Comparison of ENCODE assay signal across 8 cellular contexts in genomic region chr15:89129123-89129815, GRCh38. TPM values are rescaled to one million over a fixed set of nuclear protein-coding genes. Genes with fewer than 3 reads are reported as not detected.
A peak's percentile ranks its signal among the peaks of the same experiment; 100 is the strongest.
DNase-seq lines count a peak whose midpoint lies in the region; ATAC-seq, FAIRE-seq and TF ChIP-seq lines count a peak whose summit lies in the region.

No MANE protein-coding gene starts in this region.

- peaks cover 36% of the 10 kb centered on the region for H3K36me3 ChIP-seq in CD4-positive, CD25-positive, alpha-beta regulatory T cell (ENCODE audit: control insufficient read depth, insufficient read depth, low read length)
- H3K36me3 ChIP-seq in adipocyte (ENCODE audit: control insufficient read depth, insufficient read depth, low read length, severe bottlenecking), result peaks cover 26% of the 10 kb centered on the region
- H3K36me3 ChIP-seq in keratinocyte (ENCODE audit: control insufficient read depth in 2 of 2, extremely low read depth in 1 of 2, insufficient read depth in 2 of 2, low read length in 2 of 2), result peaks cover 2 to 7% of the 10 kb centered on the region in 2 experiments

- no peaks in the 10 kb centered on the region for H4K20me1 ChIP-seq in keratinocyte (ENCODE audit: control insufficient read depth, extremely low read depth, insufficient read depth, low read length)

- FAIRE-seq in keratinocyte (lab: Jason Lieb, UNC), result no peak

- no peak overlapping the region for H3K27ac Mint-ChIP-seq in CD4-positive, CD25-positive, alpha-beta regulatory T cell

- H3K9ac ChIP-seq in adipocyte (ENCODE audit: low read length) (no peak overlapping the region), keratinocyte (ENCODE audit: control insufficient read depth, extremely low read depth, insufficient read depth, low read length) (no peak overlapping the region)

- no peaks in the 10 kb centered on the region for H3K9me3 ChIP-seq in CD4-positive, CD25-positive, alpha-beta regulatory T cell (ENCODE audit: control insufficient read depth in 2 of 2, low read length in 2 of 2)
- H3K9me3 ChIP-seq in adipocyte (ENCODE audit: control insufficient read depth, low read length) (no peaks in the 10 kb centered on the region), keratinocyte (ENCODE audit: control insufficient read depth, low read depth, low read length) (no peaks in the 10 kb centered on the region)

- H3K4me3 ChIP-seq in CD4-positive, CD25-positive, alpha-beta regulatory T cell (ENCODE audit: low read depth, low read length), result no peak overlapping the region
- H3K4me3 ChIP-seq in adipocyte (ENCODE audit: low read length) (no peak overlapping the region), keratinocyte (ENCODE audit: control insufficient read depth in 2 of 3, extremely low read depth in 1 of 3, insufficient read depth in 2 of 3, low read depth in 1 of 3, low read length in 3 of 3) (no peak overlapping the region)

- H3K27ac ChIP-seq in CD4-positive, CD25-positive, alpha-beta regulatory T cell (ENCODE audit: insufficient read depth, low read length, poor library complexity, severe bottlenecking), result no peak overlapping the region
- H3K27ac ChIP-seq in keratinocyte (ENCODE audit: control insufficient read depth, insufficient read depth, low read length), result peak overlapping the region; percentile 11

- dilution Hi-C loops in keratinocyte (cut with MboI; ENCODE audit: extremely low pct_ligation_motif_present, low sequenced_read_pairs), result no loop called here

- CTCF ChIA-PET in HEK293T (lab: Yijun Ruan, JAX), result interaction anchor here (0.7 to 3.3 kb wide), 22 partner anchors 8 to 391 kb away, joined by 3 to 27 read pairs (median 4); no protein-coding TSS in a partner anchor

- no peaks in the 10 kb centered on the region for H3K27me3 ChIP-seq in CD4-positive, CD25-positive, alpha-beta regulatory T cell (ENCODE audit: control insufficient read depth, insufficient read depth, low read length)
- H3K27me3 ChIP-seq in adipocyte (replicated peaks; ENCODE audit: control insufficient read depth, insufficient read depth, low read length) (no peaks in the 10 kb centered on the region), keratinocyte (ENCODE audit: control insufficient read depth, extremely low read depth, insufficient read depth, low read length) (no peaks in the 10 kb centered on the region)

- peaks cover 27% of the 10 kb centered on the region for H3K36me3 Mint-ChIP-seq in CD4-positive, CD25-positive, alpha-beta regulatory T cell

- no peaks in the 10 kb centered on the region for H3K9me1 ChIP-seq in keratinocyte (ENCODE audit: control insufficient read depth, extremely low read depth, insufficient read depth, low read length)

- no peaks in the 10 kb centered on the region for H3K4me1 ChIP-seq in CD4-positive, CD25-positive, alpha-beta regulatory T cell (ENCODE audit: control insufficient read depth, insufficient read depth, low read length, poor library complexity, severe bottlenecking)
- H3K4me1 ChIP-seq in adipocyte (ENCODE audit: control insufficient read depth, insufficient read depth, low read length) (peaks cover 37% of the 10 kb centered on the region), keratinocyte (ENCODE audit: control insufficient read depth, extremely low read depth, insufficient read depth, low read length) (peaks cover 28% of the 10 kb centered on the region)

- ATAC-seq in CD4-positive, CD25-positive, alpha-beta regulatory T cell (ENCODE audit: low read depth in 2 of 2), result peak; percentile 56 to 57
- peak; percentile 86 for ATAC-seq in SK-N-SH treated with all-trans-retinoic acid at 6 μM for 48 hours

- no peak overlapping the region for H2AFZ ChIP-seq in keratinocyte (ENCODE audit: control insufficient read depth, low read length)

- no peaks in the 10 kb centered on the region for H3K27me3 Mint-ChIP-seq in CD4-positive, CD25-positive, alpha-beta regulatory T cell

- peak; percentile 78 to 82 (median 82) for TF ChIP-seq CTCF in keratinocyte (optimal IDR thresholded peaks at IDR 0.05 in 1 of 3, IDR thresholded peaks at IDR 0.05 in 1 of 3, conservative IDR thresholded peaks at IDR 0.05 in 1 of 3; ENCODE audit: extremely low read depth in 1 of 3, insufficient read depth in 2 of 3, low read length in 3 of 3)

- peak; percentile 46 to 64 (median 57) for DNase-seq in CD4-positive, CD25-positive, alpha-beta regulatory T cell
- DNase-seq in HEK293T (ENCODE audit: extremely low spot score) (peak; percentile 63), adipocyte (ENCODE audit: low read depth) (peak; percentile 63), keratinocyte (ENCODE audit: low read depth, low spot score) (no peak), RKO (ENCODE audit: low spot score) (no peak), NCI-H446 treated with DMSO at 0.1 percent for 48 hours (lab: John Stamatoyannopoulos, UW) (no peak)
- peak; percentile 29 to 31 (median 30) for DNase-seq in stimulated activated CD4-positive, alpha-beta T cell treated with anti-CD3 and anti-CD28 coated beads, TNF-alpha, amount 100 ng/mL, for 4 hours (ENCODE audit: low read depth in 3 of 3)

- H3K9me3 Mint-ChIP-seq in CD4-positive, CD25-positive, alpha-beta regulatory T cell, result no peaks in the 10 kb centered on the region

- H3K4me3 Mint-ChIP-seq in CD4-positive, CD25-positive, alpha-beta regulatory T cell, result no peak overlapping the region

- peaks cover 7 to 25% (median 18%) of the 10 kb centered on the region in 4 donors for H3K4me1 Mint-ChIP-seq in CD4-positive, CD25-positive, alpha-beta regulatory T cell

- H3K79me2 ChIP-seq in keratinocyte (ENCODE audit: control insufficient read depth, insufficient read depth, low read length), result no peaks in the 10 kb centered on the region

- POLR2A ChIA-PET in HEK293T (lab: Yijun Ruan, JAX), result interaction anchor here (0.6 kb wide), 1 partner anchor 72 kb away, joined by 3 read pairs; no protein-coding TSS in a partner anchor

- H3K4me2 ChIP-seq in keratinocyte (ENCODE audit: control insufficient read depth, extremely low read depth, insufficient read depth, low read depth, low read length), result peak overlapping the region; percentile 7

TF ChIP-seq in HEK293T, 16 proteins besides CTCF, POLR2A, EP300 and RAD21 (continues in another document):
- TF ChIP-seq HDGF (IDR thresholded peaks at IDR 0.05; ENCODE audit: borderline replicate concordance) (no peak), CTBP1 (IDR thresholded peaks at IDR 0.05; ENCODE audit: borderline replicate concordance) (no peak), BHLHE40 (IDR thresholded peaks at IDR 0.05; ENCODE audit: borderline replicate concordance) (no peak), LEF1 (IDR thresholded peaks at IDR 0.05; ENCODE audit: borderline replicate concordance) (no peak), SP1 (IDR thresholded peaks at IDR 0.05) (no peak), TARDBP (IDR thresholded peaks at IDR 0.05) (no peak), L3MBTL2 (conservative IDR thresholded peaks at IDR 0.05) (no peak), ZNF384 (IDR thresholded peaks at IDR 0.05) (no peak), SUZ12 (IDR thresholded peaks at IDR 0.05) (no peak), FOXM1 (IDR thresholded peaks at IDR 0.05; ENCODE audit: borderline replicate concordance) (no peak), FOXK2 (IDR thresholded peaks at IDR 0.05) (no peak), NFRKB (IDR thresholded peaks at IDR 0.05) (no peak)
- TF ChIP-seq, protein P1, sequence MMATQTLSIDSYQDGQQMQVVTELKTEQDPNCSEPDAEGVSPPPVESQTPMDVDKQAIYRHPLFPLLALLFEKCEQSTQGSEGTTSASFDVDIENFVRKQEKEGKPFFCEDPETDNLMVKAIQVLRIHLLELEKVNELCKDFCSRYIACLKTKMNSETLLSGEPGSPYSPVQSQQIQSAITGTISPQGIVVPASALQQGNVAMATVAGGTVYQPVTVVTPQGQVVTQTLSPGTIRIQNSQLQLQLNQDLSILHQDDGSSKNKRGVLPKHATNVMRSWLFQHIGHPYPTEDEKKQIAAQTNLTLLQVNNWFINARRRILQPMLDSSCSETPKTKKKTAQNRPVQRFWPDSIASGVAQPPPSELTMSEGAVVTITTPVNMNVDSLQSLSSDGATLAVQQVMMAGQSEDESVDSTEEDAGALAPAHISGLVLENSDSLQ (IDR thresholded peaks at IDR 0.05), result no peak; the same call in 1 of the 2 replicates

TF ChIP-seq in SK-N-SH treated with all-trans-retinoic acid at 6 μM for 48 hours, 23 proteins besides CTCF, POLR2A, EP300 and RAD21:
- TF ChIP-seq CREB5 (CRISPR knock-in tag; IDR thresholded peaks at IDR 0.05; ENCODE audit: low read depth) (no peak), BACH2 (CRISPR knock-in tag; IDR thresholded peaks at IDR 0.05; ENCODE audit: borderline replicate concordance) (no peak), RARB (CRISPR knock-in tag; IDR thresholded peaks at IDR 0.05) (no peak)

RNA-seq across cellular contexts. Expression of gene ABHD2, which starts 41.0 kb away (rescaled TPM):
- total RNA-seq in CD4-positive, CD25-positive, alpha-beta regulatory T cell, result 67.8 TPM
- 10 to 100 TPM; 18.7 to 30.2 (median 21.2) TPM for polyA plus RNA-seq in CD4-positive, CD25-positive, alpha-beta regulatory T cell
- 22.8 to 32.9 TPM (median 23.0 TPM) in 3 replicates for polyA plus RNA-seq in keratinocyte
- polyA plus RNA-seq in keratinocyte (2011; ENCODE audit: low read depth), result 13.4 TPM
- 10.2 and 12.6 TPM in 2 replicates for polyA plus RNA-seq in keratinocyte (2011; cell fraction: cytosol; rRNA removed)
- 32.7 and 34.4 TPM in 2 replicates for polyA plus RNA-seq in keratinocyte (2011; cell fraction: nucleus; rRNA removed)
- polyA plus RNA-seq in keratinocyte (2012; ENCODE audit: low replicate concordance), result 6.4 and 23.6 TPM in 2 replicates
- polyA minus RNA-seq in keratinocyte, result 74.6 to 119 TPM (median 84.7 TPM) in 3 replicates
- polyA minus RNA-seq in keratinocyte (2011; cell fraction: cytosol; rRNA and poly(A)+ RNA removed), result 16.1 TPM
- polyA minus RNA-seq in keratinocyte (2011; cell fraction: nucleus; rRNA and poly(A)+ RNA removed), result 36.3 and 71.1 TPM in 2 replicates

Comparison
In these comparisons a context has a peak if more than half of its experiments do, and no peak if none do; other contexts are left out.
1. DNase-seq: peak in CD4-positive, CD25-positive, alpha-beta regulatory T cell (3 of 3), HEK293T (single experiment), adipocyte (single experiment) and stimulated activated CD4-positive, alpha-beta T cell treated with anti-CD3 and anti-CD28 coated beads, TNF-alpha, amount 100 ng/mL, for 4 hours (3 of 3); none in keratinocyte (single experiment), RKO (single experiment) and NCI-H446 treated with DMSO at 0.1 percent for 48 hours (single experiment).